Comparison of ENCODE assay signal across 1 cellular context in the genomic region with DNA sequence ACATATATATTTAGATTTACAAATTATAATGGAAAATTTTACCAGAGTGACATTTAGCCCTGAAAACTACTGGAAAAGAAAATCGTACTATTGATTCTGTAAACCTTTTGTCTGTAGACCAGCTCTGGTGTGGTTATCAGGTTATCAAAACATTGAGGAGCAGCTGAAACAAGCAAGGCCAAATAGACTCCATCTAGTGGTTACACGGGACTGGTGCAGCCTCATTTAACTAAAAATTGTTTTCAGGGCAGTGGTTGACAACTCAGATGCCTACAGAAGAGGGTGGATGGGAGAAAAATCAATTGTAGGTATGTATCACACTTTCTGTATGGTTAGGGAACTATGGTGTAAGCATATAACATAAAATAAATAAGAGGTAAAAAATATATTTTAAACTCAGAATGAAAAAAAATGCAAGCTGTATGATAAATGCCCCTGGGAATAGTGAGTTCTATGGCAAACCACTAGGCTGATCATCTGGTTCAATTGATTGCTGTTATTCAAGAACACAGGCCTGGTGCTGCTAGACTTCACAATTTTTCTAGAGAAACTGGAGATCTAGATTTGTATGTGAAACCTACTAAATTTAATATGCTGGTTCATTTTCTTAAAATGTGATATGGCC.
TF ChIP-seq lines count a peak whose summit lies in the region.

No MANE protein-coding gene starts in this region.

TF ChIP-seq in HepG2, 621 proteins besides CTCF, POLR2A, EP300 and RAD21 (continued from another document and continues in another):
- TF ChIP-seq, protein P1, sequence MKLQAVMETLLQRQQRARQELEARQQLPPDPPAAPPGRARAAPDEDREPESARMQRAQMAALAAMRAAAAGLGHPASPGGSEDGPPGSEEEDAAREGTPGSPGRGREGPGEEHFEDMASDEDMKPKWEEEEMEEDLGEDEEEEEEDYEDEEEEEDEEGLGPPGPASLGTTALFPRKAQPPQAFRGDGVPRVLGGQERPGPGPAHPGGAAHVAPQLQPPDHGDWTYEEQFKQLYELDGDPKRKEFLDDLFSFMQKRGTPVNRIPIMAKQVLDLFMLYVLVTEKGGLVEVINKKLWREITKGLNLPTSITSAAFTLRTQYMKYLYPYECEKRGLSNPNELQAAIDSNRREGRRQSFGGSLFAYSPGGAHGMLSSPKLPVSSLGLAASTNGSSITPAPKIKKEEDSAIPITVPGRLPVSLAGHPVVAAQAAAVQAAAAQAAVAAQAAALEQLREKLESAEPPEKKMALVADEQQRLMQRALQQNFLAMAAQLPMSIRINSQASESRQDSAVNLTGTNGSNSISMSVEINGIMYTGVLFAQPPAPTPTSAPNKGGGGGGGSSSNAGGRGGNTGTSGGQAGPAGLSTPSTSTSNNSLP (IDR thresholded peaks at IDR 0.05; ENCODE audit: low read depth, low read length): peak; percentile 88
- no peak for TF ChIP-seq HHEX (CRISPR knock-in tag; IDR thresholded peaks at IDR 0.05)
- TF ChIP-seq POLR2AphosphoS2 (IDR thresholded peaks at IDR 0.05; ENCODE audit: low read depth, low read length): no peak
- TF ChIP-seq ZSCAN29 (CRISPR knock-in tag; conservative IDR thresholded peaks at IDR 0.05): no peak
- TF ChIP-seq PHF8 (CRISPR knock-in tag; IDR thresholded peaks at IDR 0.05): no peak
- TF ChIP-seq MEIS1 (CRISPR knock-in tag; IDR thresholded peaks at IDR 0.05; ENCODE audit: borderline replicate concordance): no peak
- TF ChIP-seq, protein P2, sequence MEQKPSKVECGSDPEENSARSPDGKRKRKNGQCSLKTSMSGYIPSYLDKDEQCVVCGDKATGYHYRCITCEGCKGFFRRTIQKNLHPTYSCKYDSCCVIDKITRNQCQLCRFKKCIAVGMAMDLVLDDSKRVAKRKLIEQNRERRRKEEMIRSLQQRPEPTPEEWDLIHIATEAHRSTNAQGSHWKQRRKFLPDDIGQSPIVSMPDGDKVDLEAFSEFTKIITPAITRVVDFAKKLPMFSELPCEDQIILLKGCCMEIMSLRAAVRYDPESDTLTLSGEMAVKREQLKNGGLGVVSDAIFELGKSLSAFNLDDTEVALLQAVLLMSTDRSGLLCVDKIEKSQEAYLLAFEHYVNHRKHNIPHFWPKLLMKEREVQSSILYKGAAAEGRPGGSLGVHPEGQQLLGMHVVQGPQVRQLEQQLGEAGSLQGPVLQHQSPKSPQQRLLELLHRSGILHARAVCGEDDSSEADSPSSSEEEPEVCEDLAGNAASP (CRISPR knock-in tag; IDR thresholded peaks at IDR 0.05; ENCODE audit: borderline replicate concordance): no peak
- no peak for TF ChIP-seq ADNP (CRISPR knock-in tag; IDR thresholded peaks at IDR 0.05)
- TF ChIP-seq ZNF816 (CRISPR knock-in tag; IDR thresholded peaks at IDR 0.05; ENCODE audit: borderline replicate concordance): 0 out of 2 replicates have a peak, but pooled peaks have one; percentile 32
- no peak for TF ChIP-seq ZIK1 (CRISPR knock-in tag; IDR thresholded peaks at IDR 0.05; ENCODE audit: borderline replicate concordance, low read depth)
- no peak for TF ChIP-seq ZEB1 (IDR thresholded peaks at IDR 0.05; ENCODE audit: insufficient replicate concordance, low read depth)
- no peak for TF ChIP-seq ZNF749 (CRISPR knock-in tag; IDR thresholded peaks at IDR 0.05; ENCODE audit: borderline replicate concordance)
- TF ChIP-seq ATF6 (CRISPR knock-in tag; conservative IDR thresholded peaks at IDR 0.05): no peak
- TF ChIP-seq ELF1 (CRISPR knock-in tag; IDR thresholded peaks at IDR 0.05): no peak
- TF ChIP-seq, protein P3, sequence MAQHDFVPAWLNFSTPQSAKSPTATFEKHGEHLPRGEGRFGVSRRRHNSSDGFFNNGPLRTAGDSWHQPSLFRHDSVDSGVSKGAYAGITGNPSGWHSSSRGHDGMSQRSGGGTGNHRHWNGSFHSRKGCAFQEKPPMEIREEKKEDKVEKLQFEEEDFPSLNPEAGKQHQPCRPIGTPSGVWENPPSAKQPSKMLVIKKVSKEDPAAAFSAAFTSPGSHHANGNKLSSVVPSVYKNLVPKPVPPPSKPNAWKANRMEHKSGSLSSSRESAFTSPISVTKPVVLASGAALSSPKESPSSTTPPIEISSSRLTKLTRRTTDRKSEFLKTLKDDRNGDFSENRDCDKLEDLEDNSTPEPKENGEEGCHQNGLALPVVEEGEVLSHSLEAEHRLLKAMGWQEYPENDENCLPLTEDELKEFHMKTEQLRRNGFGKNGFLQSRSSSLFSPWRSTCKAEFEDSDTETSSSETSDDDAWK (CRISPR knock-in tag; IDR thresholded peaks at IDR 0.05): no peak
- no peak for TF ChIP-seq ZNF160 (CRISPR knock-in tag; IDR thresholded peaks at IDR 0.05)
- peak; percentile 71 for TF ChIP-seq STAG1 (CRISPR knock-in tag; IDR thresholded peaks at IDR 0.05)
- TF ChIP-seq ZKSCAN8 (CRISPR knock-in tag; IDR thresholded peaks at IDR 0.05; ENCODE audit: borderline replicate concordance): 0 out of 2 replicates have a peak, but pooled peaks have one; percentile 43
- no peak for TF ChIP-seq ZNF335 (CRISPR knock-in tag; IDR thresholded peaks at IDR 0.05)
- TF ChIP-seq RFXANK (CRISPR knock-in tag; IDR thresholded peaks at IDR 0.05): no peak
- TF ChIP-seq ZNF550 (CRISPR knock-in tag; IDR thresholded peaks at IDR 0.05; ENCODE audit: borderline replicate concordance): no peak
- peak; percentile 71 for TF ChIP-seq HOMEZ (CRISPR knock-in tag; IDR thresholded peaks at IDR 0.05; ENCODE audit: low read depth)
- TF ChIP-seq KMT2A (CRISPR knock-in tag; IDR thresholded peaks at IDR 0.05): no peak; the same call in 1 of the 2 replicates
- 0 out of 2 replicates have a peak, but pooled peaks have one; percentile 22 for TF ChIP-seq FOXK1 (CRISPR knock-in tag; IDR thresholded peaks at IDR 0.05; ENCODE audit: borderline replicate concordance, low read depth)
- no peak for TF ChIP-seq ZNF770 (CRISPR knock-in tag; IDR thresholded peaks at IDR 0.05)
- TF ChIP-seq, protein P4, sequence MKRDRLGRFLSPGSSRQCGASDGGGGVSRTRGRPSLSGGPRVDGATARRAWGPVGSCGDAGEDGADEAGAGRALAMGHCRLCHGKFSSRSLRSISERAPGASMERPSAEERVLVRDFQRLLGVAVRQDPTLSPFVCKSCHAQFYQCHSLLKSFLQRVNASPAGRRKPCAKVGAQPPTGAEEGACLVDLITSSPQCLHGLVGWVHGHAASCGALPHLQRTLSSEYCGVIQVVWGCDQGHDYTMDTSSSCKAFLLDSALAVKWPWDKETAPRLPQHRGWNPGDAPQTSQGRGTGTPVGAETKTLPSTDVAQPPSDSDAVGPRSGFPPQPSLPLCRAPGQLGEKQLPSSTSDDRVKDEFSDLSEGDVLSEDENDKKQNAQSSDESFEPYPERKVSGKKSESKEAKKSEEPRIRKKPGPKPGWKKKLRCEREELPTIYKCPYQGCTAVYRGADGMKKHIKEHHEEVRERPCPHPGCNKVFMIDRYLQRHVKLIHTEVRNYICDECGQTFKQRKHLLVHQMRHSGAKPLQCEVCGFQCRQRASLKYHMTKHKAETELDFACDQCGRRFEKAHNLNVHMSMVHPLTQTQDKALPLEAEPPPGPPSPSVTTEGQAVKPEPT (CRISPR knock-in tag; IDR thresholded peaks at IDR 0.05; ENCODE audit: low read depth): no peak
- no peak for TF ChIP-seq ZNF841 (CRISPR knock-in tag; IDR thresholded peaks at IDR 0.05; ENCODE audit: borderline replicate concordance)
- no peak for TF ChIP-seq ZNF235 (CRISPR knock-in tag; IDR thresholded peaks at IDR 0.05; ENCODE audit: borderline replicate concordance)
- TF ChIP-seq IRF2 (CRISPR knock-in tag; IDR thresholded peaks at IDR 0.05): peak; percentile 64; the same call in 1 of the 2 replicates
- no peak for TF ChIP-seq ZNF746 (CRISPR knock-in tag; IDR thresholded peaks at IDR 0.05)
- no peak for TF ChIP-seq BRD4 (CRISPR knock-in tag; IDR thresholded peaks at IDR 0.05)
- no peak for TF ChIP-seq BHLHE40 (IDR thresholded peaks at IDR 0.05; ENCODE audit: low read length)
- peak; percentile 51 for TF ChIP-seq POGZ (CRISPR knock-in tag; IDR thresholded peaks at IDR 0.05)
- no peak for TF ChIP-seq FIP1L1 (IDR thresholded peaks at IDR 0.05; ENCODE audit: borderline replicate concordance, insufficient read depth, low read depth, low read length)
- TF ChIP-seq ZNF790 (CRISPR knock-in tag; IDR thresholded peaks at IDR 0.05; ENCODE audit: borderline replicate concordance): no peak
- no peak for TF ChIP-seq MED8 (CRISPR knock-in tag; IDR thresholded peaks at IDR 0.05; ENCODE audit: insufficient replicate concordance)
- TF ChIP-seq, protein P5, sequence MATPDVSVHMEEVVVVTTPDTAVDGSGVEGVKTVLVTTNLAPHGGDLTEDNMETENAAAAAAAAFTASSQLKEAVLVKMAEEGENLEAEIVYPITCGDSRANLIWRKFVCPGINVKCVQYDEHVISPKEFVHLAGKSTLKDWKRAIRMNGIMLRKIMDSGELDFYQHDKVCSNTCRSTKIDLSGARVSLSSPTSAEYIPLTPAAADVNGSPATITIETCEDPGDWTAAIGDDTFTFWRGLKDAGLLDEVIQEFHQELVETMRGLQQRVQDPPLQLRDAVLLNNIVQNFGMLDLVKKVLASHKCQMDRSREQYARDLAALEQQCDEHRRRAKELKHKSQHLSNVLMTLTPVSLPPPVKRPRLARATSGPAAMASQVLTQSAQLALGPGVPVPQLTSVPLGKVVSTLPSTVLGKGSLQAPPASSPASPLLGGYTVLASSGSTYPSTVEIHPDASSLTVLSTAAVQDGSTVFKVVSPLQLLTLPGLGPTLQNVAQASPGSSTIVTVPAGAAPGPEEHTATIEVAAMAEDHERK (CRISPR knock-in tag; IDR thresholded peaks at IDR 0.05; ENCODE audit: low read depth): no peak
- no peak for TF ChIP-seq HOXA3 (CRISPR knock-in tag; IDR thresholded peaks at IDR 0.05)
- 0 out of 2 replicates have a peak, but pooled peaks have one; percentile 22 for TF ChIP-seq ELF3 (CRISPR knock-in tag; IDR thresholded peaks at IDR 0.05)
- 0 out of 2 replicates have a peak, but pooled peaks have one; percentile 34 for TF ChIP-seq NCOA2 (CRISPR knock-in tag; IDR thresholded peaks at IDR 0.05)
- no peak for TF ChIP-seq ZNF362 (CRISPR knock-in tag; IDR thresholded peaks at IDR 0.05; ENCODE audit: borderline replicate concordance)
- no peak for TF ChIP-seq FUBP1 (CRISPR knock-in tag; IDR thresholded peaks at IDR 0.05; ENCODE audit: borderline replicate concordance)
- TF ChIP-seq ONECUT2 (CRISPR knock-in tag; IDR thresholded peaks at IDR 0.05): 0 out of 2 replicates have a peak, but pooled peaks have one; percentile 11
- TF ChIP-seq ZZZ3 (CRISPR knock-in tag; IDR thresholded peaks at IDR 0.05; ENCODE audit: borderline replicate concordance): no peak
- TF ChIP-seq RBFOX2 (IDR thresholded peaks at IDR 0.05; ENCODE audit: low read depth, low read length): no peak
- peak; percentile 47 for TF ChIP-seq MED1 (CRISPR knock-in tag; IDR thresholded peaks at IDR 0.05)
- no peak for TF ChIP-seq ZNF333 (CRISPR knock-in tag; IDR thresholded peaks at IDR 0.05; ENCODE audit: borderline replicate concordance)
